16 cellular contexts compared by ENCODE assay signal in genomic region chr4:7942019-7942556, GRCh38.
"Had no signal": no experiment of that assay in that cellular context is flagged by ENCODE, and none has a peak within 500 bp of the region (broad histone marks: within the 10 kb centered on the region; RNA-seq: fewer than 3 reads in every experiment).

No MANE protein-coding gene starts in this region.

- H3K36me3 ChIP-seq: adrenal gland, heart left ventricle, thoracic aorta, vagina had no signal

- H3K36me3 Mint-ChIP-seq: natural killer cell had no signal

- H3K27ac ChIP-seq: adrenal gland, coronary artery, heart left ventricle, thoracic aorta, vagina had no signal

- H3K4me3 ChIP-seq: adrenal gland, body of pancreas, coronary artery, heart left ventricle, thoracic aorta, vagina had no signal

- H3K9me3 ChIP-seq: adrenal gland, body of pancreas, heart left ventricle, thoracic aorta, vagina had no signal

- H3K27me3 ChIP-seq: adrenal gland, body of pancreas, vagina had no signal

- H3K9me3 Mint-ChIP-seq: natural killer cell; stimulated activated naive CD8-positive, alpha-beta T cell treated with anti-CD3 and anti-CD28 coated beads, Interleukin-15, Interleukin-2, amounts not matched to agents 100 ng/mL and 50 ng/mL, for 24 hours had no signal

- ATAC-seq: body of pancreas, heart left ventricle, natural killer cell, sciatic nerve had no signal

- FAIRE-seq: frontal cortex had no signal

- H3K4me3 Mint-ChIP-seq: stimulated activated naive CD8-positive, alpha-beta T cell treated with anti-CD3 and anti-CD28 coated beads, Interleukin-15, Interleukin-2, amounts not matched to agents 100 ng/mL and 50 ng/mL, for 24 hours had no signal

- DNase-seq: activated CD4-positive, CD25-positive, alpha-beta regulatory T cell; activated T-cell treated with anti-CD3 and anti-CD28 coated beads, Interleukin-2, amount 50 U/mL, for 1 hour; adrenal gland; body of pancreas; central memory CD4-positive, alpha-beta T cell; effector CD8-positive, alpha-beta T cell; heart left ventricle; natural killer cell; stimulated activated CD4-positive, alpha-beta T cell treated with anti-CD3 and anti-CD28 coated beads, Interleukin-12 subunit alpha, Interleukin-12 subunit beta, amount 100 ng/mL, for 4 hours; stimulated activated CD4-positive, alpha-beta T cell treated with anti-CD3 and anti-CD28 coated beads, Interleukin-2, amount 100 ng/mL, for 48 hours had no signal
